Comparison of ENCODE assay signal across 13 cellular contexts in the genomic region with DNA sequence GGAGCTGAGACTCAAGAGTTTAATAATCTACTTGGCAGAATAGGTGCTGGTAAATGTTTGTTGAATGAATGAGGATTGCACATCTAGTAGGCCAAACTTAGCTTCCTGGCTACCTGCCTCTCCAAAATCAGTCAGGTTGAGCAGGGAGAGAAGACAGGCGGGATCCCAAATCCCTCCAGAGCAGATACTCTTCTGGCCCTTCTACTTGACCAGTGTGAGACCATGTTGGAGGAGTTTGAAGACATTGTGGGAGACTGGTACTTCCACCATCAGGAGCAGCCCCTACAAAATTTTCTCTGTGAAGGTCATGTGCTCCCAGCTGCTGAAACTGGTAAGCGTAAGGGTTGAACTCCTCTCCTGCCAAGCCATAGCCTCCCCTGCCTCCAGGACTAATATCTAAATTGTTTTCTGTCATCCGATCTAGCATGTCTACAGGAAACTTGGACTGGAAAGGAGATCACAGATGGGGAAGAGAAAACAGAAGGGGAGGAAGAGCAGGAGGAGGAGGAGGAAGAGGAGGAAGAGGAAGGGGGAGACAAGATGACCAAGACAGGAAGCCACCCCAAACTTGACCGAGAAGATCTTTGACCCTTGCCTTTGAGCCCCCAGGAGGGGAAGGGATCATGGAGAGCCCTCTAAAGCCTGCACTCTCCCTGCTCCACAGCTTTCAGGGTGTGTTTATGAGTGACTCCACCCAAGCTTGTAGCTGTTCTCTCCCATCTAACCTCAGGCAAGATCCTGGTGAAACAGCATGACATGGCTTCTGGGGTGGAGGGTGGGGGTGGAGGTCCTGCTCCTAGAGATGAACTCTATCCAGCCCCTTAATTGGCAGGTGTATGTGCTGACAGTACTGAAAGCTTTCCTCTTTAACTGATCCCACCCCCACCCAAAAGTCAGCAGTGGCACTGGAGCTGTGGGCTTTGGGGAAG. TPM values are rescaled to one million over a fixed set of nuclear protein-coding genes. Genes with fewer than 3 reads are reported as not detected.
DNase-seq lines count a peak whose midpoint lies in the region; ATAC-seq and TF ChIP-seq lines count a peak whose summit lies in the region.
"Had no signal": no experiment of that assay in that cellular context is flagged by ENCODE, and none has a peak within 500 bp of the region (broad histone marks: within the 10 kb centered on the region; RNA-seq: fewer than 3 reads in every experiment).

No MANE protein-coding gene starts in this region.

- no peaks in the 10 kb centered on the region for H4K20me1 ChIP-seq in OCI-LY1 (ENCODE audit: insufficient read depth, low read length)

- POLR2A ChIA-PET in activated CD4-positive, alpha-beta T cell treated with anti-CD3 and anti-CD28 coated beads, Interleukin-2, amount 10 ng/mL, durations not matched to agents 7 days and 5 days (lab: Charles Lee) = no interaction called here

- no peak for TF ChIP-seq CTCF in OCI-LY1 (IDR thresholded peaks at IDR 0.05; ENCODE audit: low read length)
- TF ChIP-seq CTCF in progenitor cell of endocrine pancreas (IDR thresholded peaks at IDR 0.05; ENCODE audit: unreplicated experiment) = no peak

- H3K9me3 Mint-ChIP-seq in activated CD4-positive, alpha-beta T cell treated with anti-CD3 and anti-CD28 coated beads, Interleukin-2, amount 10 ng/mL, durations not matched to agents 7 days and 5 days = no peaks in the 10 kb centered on the region
- H3K9me3 Mint-ChIP-seq in central memory CD8-positive, alpha-beta T cell = no peaks in the 10 kb centered on the region
- no peaks in the 10 kb centered on the region for H3K9me3 Mint-ChIP-seq in progenitor cell of endocrine pancreas (ENCODE audit: low read depth)

- H3K36me3 ChIP-seq in OCI-LY1 (ENCODE audit: insufficient read depth, low read length) = peaks cover 18% of the 10 kb centered on the region; the same call in 1 of the 2 replicates
- H3K36me3 ChIP-seq: thoracic aorta had no signal

- no peak overlapping the region for H2AFZ ChIP-seq in OCI-LY1 (ENCODE audit: low read length)

- CTCF ChIA-PET in activated CD4-positive, alpha-beta T cell treated with anti-CD3 and anti-CD28 coated beads, Interleukin-2, amount 10 ng/mL, durations not matched to agents 7 days and 5 days (lab: Charles Lee) = interaction anchor here (0.6 to 5.2 kb wide), 8 partner anchors 6 to 130 kb away, joined by 3 to 36 read pairs (median 4); partner anchors contain the start of genes AP4M1, MCM7 and PVRIG

- no peaks in the 10 kb centered on the region for H3K27me3 Mint-ChIP-seq in activated CD4-positive, alpha-beta T cell treated with anti-CD3 and anti-CD28 coated beads, Interleukin-2, amount 10 ng/mL, durations not matched to agents 7 days and 5 days
- no peaks in the 10 kb centered on the region for H3K27me3 Mint-ChIP-seq in central memory CD8-positive, alpha-beta T cell
- peaks cover 6% of the 10 kb centered on the region for H3K27me3 Mint-ChIP-seq in progenitor cell of endocrine pancreas

- peak overlapping the region; percentile 32 for H3K4me2 ChIP-seq in OCI-LY1 (ENCODE audit: low read length)

- H3K9ac ChIP-seq in OCI-LY1 (ENCODE audit: low read length) = peak overlapping the region; percentile 24; the same call in 1 of the 2 replicates

- H3K27ac Mint-ChIP-seq in activated CD4-positive, alpha-beta T cell treated with anti-CD3 and anti-CD28 coated beads, Interleukin-2, amount 10 ng/mL, durations not matched to agents 7 days and 5 days = peak overlapping the region; percentile 100
- H3K27ac Mint-ChIP-seq in central memory CD8-positive, alpha-beta T cell (ENCODE audit: low read depth) = no peak overlapping the region
- H3K27ac Mint-ChIP-seq in progenitor cell of endocrine pancreas = peak overlapping the region; percentile 38

- no peaks in the 10 kb centered on the region for H3K79me2 ChIP-seq in OCI-LY1 (ENCODE audit: insufficient read depth, low read length)

- H3K36me3 Mint-ChIP-seq in activated CD4-positive, alpha-beta T cell treated with anti-CD3 and anti-CD28 coated beads, Interleukin-2, amount 10 ng/mL, durations not matched to agents 7 days and 5 days (ENCODE audit: low read depth) = peaks cover 30% of the 10 kb centered on the region
- peaks cover 16% of the 10 kb centered on the region for H3K36me3 Mint-ChIP-seq in central memory CD8-positive, alpha-beta T cell (ENCODE audit: insufficient read depth)
- H3K36me3 Mint-ChIP-seq in progenitor cell of endocrine pancreas (ENCODE audit: insufficient read depth) = no peaks in the 10 kb centered on the region

- ATAC-seq in central memory CD8-positive, alpha-beta T cell (replicated peaks; ENCODE audit: extremely low read depth, poor library complexity, severe bottlenecking) = no peak
- ATAC-seq in GM18498 (IDR thresholded peaks at IDR 0.05; ENCODE audit: unreplicated experiment) (no peak), GM18868 (IDR thresholded peaks at IDR 0.05; ENCODE audit: unreplicated experiment) (no peak)
- ATAC-seq: right cardiac atrium had no signal

- no peaks in the 10 kb centered on the region for H3K27me3 ChIP-seq in OCI-LY1 (ENCODE audit: insufficient read depth, low read length)

- peak overlapping the region; percentile 70 for H3K4me3 ChIP-seq in OCI-LY1 (ENCODE audit: low read depth, low read length, poor library complexity, severe bottlenecking)
- H3K4me3 ChIP-seq: thoracic aorta had no signal

- no peaks in the 10 kb centered on the region for H3F3A ChIP-seq in OCI-LY1 (ENCODE audit: insufficient read depth, low read length)

- peak overlapping the region; percentile 100 for H3K4me3 Mint-ChIP-seq in activated CD4-positive, alpha-beta T cell treated with anti-CD3 and anti-CD28 coated beads, Interleukin-2, amount 10 ng/mL, durations not matched to agents 7 days and 5 days
- H3K4me3 Mint-ChIP-seq in central memory CD8-positive, alpha-beta T cell = peak overlapping the region; percentile 98
- peak overlapping the region; percentile 96 for H3K4me3 Mint-ChIP-seq in progenitor cell of endocrine pancreas (ENCODE audit: low read depth)

- no peaks in the 10 kb centered on the region for H3K9me3 ChIP-seq in OCI-LY1 (ENCODE audit: low read length)
- H3K9me3 ChIP-seq: thoracic aorta had no signal

- no peaks in the 10 kb centered on the region for H3K9me2 ChIP-seq in OCI-LY1 (ENCODE audit: low read depth, low read length)

- peaks cover 47% of the 10 kb centered on the region for H3K4me1 Mint-ChIP-seq in activated CD4-positive, alpha-beta T cell treated with anti-CD3 and anti-CD28 coated beads, Interleukin-2, amount 10 ng/mL, durations not matched to agents 7 days and 5 days
- peaks cover 40% of the 10 kb centered on the region for H3K4me1 Mint-ChIP-seq in central memory CD8-positive, alpha-beta T cell
- peaks cover 15% of the 10 kb centered on the region for H3K4me1 Mint-ChIP-seq in progenitor cell of endocrine pancreas (ENCODE audit: low read depth)

- peak overlapping the region; percentile 65 for H3K27ac ChIP-seq in OCI-LY1 (ENCODE audit: low read depth, low read length, poor library complexity, severe bottlenecking)
- H3K27ac ChIP-seq: HL-60, thoracic aorta had no signal

- H3K4me1 ChIP-seq in OCI-LY1 (ENCODE audit: insufficient read depth, low read length, severe bottlenecking) = peaks cover 48% of the 10 kb centered on the region

- no peak for DNase-seq in activated CD4-positive, alpha-beta T cell treated with anti-CD3 and anti-CD28 coated beads, Interleukin-2, amount 10 ng/mL, durations not matched to agents 7 days and 5 days
- DNase-seq in activated CD4-positive, alpha-beta T cell treated with anti-CD3 and anti-CD28 coated beads for 1 hour = no peak
- no peak for DNase-seq in central memory CD8-positive, alpha-beta T cell (ENCODE audit: low spot score in 2 of 2)
- no peak for DNase-seq in progenitor cell of endocrine pancreas (ENCODE audit: low spot score, unreplicated experiment)
- no peak for DNase-seq in activated effector memory CD4-positive, alpha-beta T cell treated with anti-CD3 and anti-CD28 coated beads, Interleukin-2, amount 50 U/mL, for 16 hours
- DNase-seq: EL, NCI-H510A treated with DMSO at 0.1 percent for 48 hours had no signal

RNA-seq across cellular contexts. Expression of gene MBLAC1, which starts 2.2 kb away (rescaled TPM):
- total RNA-seq in activated CD4-positive, alpha-beta T cell treated with anti-CD3 and anti-CD28 coated beads, Interleukin-2, amount 10 ng/mL, durations not matched to agents 7 days and 5 days = 1 to 10 TPM; 2.3 to 3.6 TPM
- total RNA-seq in progenitor cell of endocrine pancreas = 1.6 and 2.2 TPM in 2 replicates

RNA-seq across cellular contexts. Expression of gene CNPY4, which starts 5.1 kb away (rescaled TPM):
- total RNA-seq in activated CD4-positive, alpha-beta T cell treated with anti-CD3 and anti-CD28 coated beads, Interleukin-2, amount 10 ng/mL, durations not matched to agents 7 days and 5 days = 10 to 100 TPM; 40.5 to 40.7 TPM
- 22.5 and 25.5 TPM in 2 replicates for total RNA-seq in progenitor cell of endocrine pancreas

RNA-seq across cellular contexts. Expression of gene TAF6, which starts 5.4 kb away (rescaled TPM):
- 10 to 100 TPM; 60.1 to 65.5 TPM for total RNA-seq in activated CD4-positive, alpha-beta T cell treated with anti-CD3 and anti-CD28 coated beads, Interleukin-2, amount 10 ng/mL, durations not matched to agents 7 days and 5 days
- 79.6 and 91.2 TPM in 2 replicates for total RNA-seq in progenitor cell of endocrine pancreas

RNA-seq across cellular contexts. Expression of gene AP4M1, which starts 23.1 kb away (rescaled TPM):
- total RNA-seq in activated CD4-positive, alpha-beta T cell treated with anti-CD3 and anti-CD28 coated beads, Interleukin-2, amount 10 ng/mL, durations not matched to agents 7 days and 5 days = 10 to 100 TPM; 13.1 to 14.1 TPM
- 34.0 and 36.0 TPM in 2 replicates for total RNA-seq in progenitor cell of endocrine pancreas

RNA-seq across cellular contexts. Expression of gene MCM7, which starts 23.4 kb away (rescaled TPM):
- 100 to 1,000 TPM; 292 to 321 TPM for total RNA-seq in activated CD4-positive, alpha-beta T cell treated with anti-CD3 and anti-CD28 coated beads, Interleukin-2, amount 10 ng/mL, durations not matched to agents 7 days and 5 days
- 212 and 224 TPM in 2 replicates for total RNA-seq in progenitor cell of endocrine pancreas
